17 cellular contexts compared by ENCODE assay signal in genomic region chr9:132851421-132851792, GRCh38. TPM values are rescaled to one million over a fixed set of nuclear protein-coding genes. Genes with fewer than 3 reads are reported as not detected.
"Had no signal": no experiment of that assay in that cellular context is flagged by ENCODE, and none has a peak within 500 bp of the region (broad histone marks: within the 10 kb centered on the region; RNA-seq: fewer than 3 reads in every experiment).

No MANE protein-coding gene starts in this region.

- ATAC-seq: activated T-helper 17 cell treated with anti-CD3 and anti-CD28 coated beads, Interleukin-2, amount 50 U/mL, for 72 hours; body of pancreas; left lung; mucosa of descending colon; naive thymus-derived CD4-positive, alpha-beta T cell; T-helper 17 cell had no signal

- DNase-seq: activated B cell treated with CpG ODN at 0.5 μM for 24 hours; activated CD4-positive, alpha-beta T cell treated with anti-CD3 and anti-CD28 coated beads, Interleukin-2, amount 50 U/mL, for 1 hour; activated naive CD4-positive, alpha-beta T cell treated with anti-CD3 and anti-CD28 coated beads, Interleukin-2, amount 50 U/mL, for 16 hours; amniotic stem cell; body of pancreas; central memory CD4-positive, alpha-beta T cell; effector CD4-positive, alpha-beta T cell; esophagus squamous epithelium; hippocampal formation; mucosa of descending colon; T-helper 17 cell had no signal

- H3K36me3 Mint-ChIP-seq: naive thymus-derived CD4-positive, alpha-beta T cell had no signal

- H3K4me3 ChIP-seq: body of pancreas, coronary artery, esophagus squamous epithelium, left lung, mucosa of descending colon, tibial nerve had no signal

- H3K4me1 Mint-ChIP-seq: activated T-helper 17 cell treated with anti-CD3 and anti-CD28 coated beads, Interleukin-2, amount 50 U/mL, for 72 hours had no signal

- H3K27me3 Mint-ChIP-seq: activated B cell treated with CpG ODN at 0.5 μM for 24 hours had no signal

- H3K4me3 Mint-ChIP-seq: activated B cell treated with CpG ODN at 0.5 μM for 24 hours; activated T-helper 17 cell treated with anti-CD3 and anti-CD28 coated beads, Interleukin-2, amount 50 U/mL, for 72 hours; T-helper 17 cell had no signal

- H3K27ac Mint-ChIP-seq: activated B cell treated with CpG ODN at 0.5 μM for 24 hours; activated T-helper 17 cell treated with anti-CD3 and anti-CD28 coated beads, Interleukin-2, amount 50 U/mL, for 72 hours; T-helper 17 cell had no signal

- H3K9me3 Mint-ChIP-seq: activated B cell treated with CpG ODN at 0.5 μM for 24 hours; activated T-helper 17 cell treated with anti-CD3 and anti-CD28 coated beads, Interleukin-2, amount 50 U/mL, for 72 hours; naive thymus-derived CD4-positive, alpha-beta T cell had no signal

RNA-seq across cellular contexts. Expression of gene AK8, which starts 26.7 kb away (rescaled TPM):
- total RNA-seq: fibroblast of villous mesenchyme had no signal
